1 cellular context compared by ENCODE assay signal in genomic region chr20:37379967-37380828, GRCh38.
TF ChIP-seq lines count a peak whose summit lies in the region.

No MANE protein-coding gene starts in this region.

TF ChIP-seq in HepG2, 621 proteins besides CTCF, POLR2A, EP300 and RAD21 (continued from another document and continues in another):
- TF ChIP-seq DZIP1 (CRISPR knock-in tag; IDR thresholded peaks at IDR 0.05) (no peak), THAP8 (CRISPR knock-in tag; IDR thresholded peaks at IDR 0.05; ENCODE audit: borderline replicate concordance) (no peak), EEA1 (CRISPR knock-in tag; IDR thresholded peaks at IDR 0.05; ENCODE audit: borderline replicate concordance) (no peak), HCFC1 (IDR thresholded peaks at IDR 0.05; ENCODE audit: low read depth, low read length) (0 out of 2 replicates have a peak, but pooled peaks have one; percentile 8), ZNF292 (CRISPR knock-in tag; IDR thresholded peaks at IDR 0.05; ENCODE audit: borderline replicate concordance, low read depth) (no peak), TFAP4 (IDR thresholded peaks at IDR 0.05; ENCODE audit: borderline replicate concordance, low read depth) (no peak), ATAD3A (CRISPR knock-in tag; IDR thresholded peaks at IDR 0.05) (0 out of 2 replicates have a peak, but pooled peaks have one; percentile 21), FOSL2 (CRISPR knock-in tag; IDR thresholded peaks at IDR 0.05) (peak; percentile 97), FLYWCH1 (CRISPR knock-in tag; IDR thresholded peaks at IDR 0.05) (no peak), ZNF691 (CRISPR knock-in tag; IDR thresholded peaks at IDR 0.05; ENCODE audit: borderline replicate concordance, low read depth) (no peak), SP5 (CRISPR knock-in tag; IDR thresholded peaks at IDR 0.05; ENCODE audit: borderline replicate concordance, low read depth) (peak; percentile 12; the same call in 1 of the 2 replicates), ZNF777 (CRISPR knock-in tag; IDR thresholded peaks at IDR 0.05) (no peak), CEBPB (IDR thresholded peaks at IDR 0.05; ENCODE audit: borderline replicate concordance, low read depth, low read length) (peak; percentile 18; the same call in 1 of the 2 replicates), TEF (CRISPR knock-in tag; IDR thresholded peaks at IDR 0.05) (no peak), CBFB (CRISPR knock-in tag; IDR thresholded peaks at IDR 0.05) (no peak), IRX3 (CRISPR knock-in tag; IDR thresholded peaks at IDR 0.05; ENCODE audit: borderline replicate concordance, low read depth) (no peak), GMEB2 (CRISPR knock-in tag; IDR thresholded peaks at IDR 0.05; ENCODE audit: low read depth) (no peak), CCDC6 (CRISPR knock-in tag; IDR thresholded peaks at IDR 0.05) (no peak), MYC (CRISPR knock-in tag; IDR thresholded peaks at IDR 0.05; ENCODE audit: borderline replicate concordance) (no peak), RBAK (CRISPR knock-in tag; IDR thresholded peaks at IDR 0.05) (no peak), ZNF546 (CRISPR knock-in tag; conservative IDR thresholded peaks at IDR 0.05) (no peak), DR1 (CRISPR knock-in tag; IDR thresholded peaks at IDR 0.05) (no peak), SP2 (CRISPR knock-in tag; IDR thresholded peaks at IDR 0.05) (no peak), ZBTB2 (CRISPR knock-in tag; IDR thresholded peaks at IDR 0.05; ENCODE audit: low read depth) (no peak), ZNF550 (CRISPR knock-in tag; IDR thresholded peaks at IDR 0.05; ENCODE audit: borderline replicate concordance) (no peak), TIGD3 (CRISPR knock-in tag; IDR thresholded peaks at IDR 0.05; ENCODE audit: borderline replicate concordance) (no peak), MBD4 (IDR thresholded peaks at IDR 0.05; ENCODE audit: borderline replicate concordance, low read length) (no peak), ZBTB25 (CRISPR knock-in tag; IDR thresholded peaks at IDR 0.05) (peak; percentile 56; the same call in 1 of the 2 replicates), RXRA (CRISPR knock-in tag; IDR thresholded peaks at IDR 0.05) (0 out of 2 replicates have a peak, but pooled peaks have one; percentile 14), JARID2 (CRISPR knock-in tag; IDR thresholded peaks at IDR 0.05; ENCODE audit: insufficient replicate concordance) (no peak), NFATC3 (CRISPR knock-in tag; IDR thresholded peaks at IDR 0.05) (no peak), ARID2 (CRISPR knock-in tag; IDR thresholded peaks at IDR 0.05; ENCODE audit: borderline replicate concordance) (no peak), NCOR1 (IDR thresholded peaks at IDR 0.05; ENCODE audit: borderline replicate concordance, low read length) (peak; percentile 85), JUN (CRISPR knock-in tag; IDR thresholded peaks at IDR 0.05) (peak; percentile 79), WIZ (CRISPR knock-in tag; IDR thresholded peaks at IDR 0.05) (no peak), ZNF280D (CRISPR knock-in tag; IDR thresholded peaks at IDR 0.05) (peak; percentile 62; the same call in 1 of the 2 replicates), ZNF563 (CRISPR knock-in tag; IDR thresholded peaks at IDR 0.05) (no peak), CSRNP1 (CRISPR knock-in tag; IDR thresholded peaks at IDR 0.05) (0 out of 2 replicates have a peak, but pooled peaks have one; percentile 48), SRF (IDR thresholded peaks at IDR 0.05; ENCODE audit: low read depth, low read length) (no peak), SKI (IDR thresholded peaks at IDR 0.05; ENCODE audit: partially characterized antibody) (peak; percentile 44), BRF2 (CRISPR knock-in tag; IDR thresholded peaks at IDR 0.05) (no peak), FOXP1 (IDR thresholded peaks at IDR 0.05) (no peak), FOXP1 (CRISPR knock-in tag; IDR thresholded peaks at IDR 0.05) (peak; percentile 59; the same call in 1 of the 2 replicates), TCF12 (IDR thresholded peaks at IDR 0.05) (no peak), TCF12 (CRISPR knock-in tag; IDR thresholded peaks at IDR 0.05) (no peak), FOXK1 (CRISPR knock-in tag; IDR thresholded peaks at IDR 0.05; ENCODE audit: borderline replicate concordance, low read depth) (0 out of 2 replicates have a peak, but pooled peaks have one; percentile 73), ZNF670 (CRISPR knock-in tag; IDR thresholded peaks at IDR 0.05; ENCODE audit: borderline replicate concordance) (no peak), ZNF17 (CRISPR knock-in tag; IDR thresholded peaks at IDR 0.05) (no peak), TMF1 (CRISPR knock-in tag; IDR thresholded peaks at IDR 0.05; ENCODE audit: low read depth) (no peak), PCBP1 (IDR thresholded peaks at IDR 0.05; ENCODE audit: borderline replicate concordance, low read depth, low read length) (no peak)
